Comparison of ENCODE assay signal across 8 cellular contexts in the genomic region with DNA sequence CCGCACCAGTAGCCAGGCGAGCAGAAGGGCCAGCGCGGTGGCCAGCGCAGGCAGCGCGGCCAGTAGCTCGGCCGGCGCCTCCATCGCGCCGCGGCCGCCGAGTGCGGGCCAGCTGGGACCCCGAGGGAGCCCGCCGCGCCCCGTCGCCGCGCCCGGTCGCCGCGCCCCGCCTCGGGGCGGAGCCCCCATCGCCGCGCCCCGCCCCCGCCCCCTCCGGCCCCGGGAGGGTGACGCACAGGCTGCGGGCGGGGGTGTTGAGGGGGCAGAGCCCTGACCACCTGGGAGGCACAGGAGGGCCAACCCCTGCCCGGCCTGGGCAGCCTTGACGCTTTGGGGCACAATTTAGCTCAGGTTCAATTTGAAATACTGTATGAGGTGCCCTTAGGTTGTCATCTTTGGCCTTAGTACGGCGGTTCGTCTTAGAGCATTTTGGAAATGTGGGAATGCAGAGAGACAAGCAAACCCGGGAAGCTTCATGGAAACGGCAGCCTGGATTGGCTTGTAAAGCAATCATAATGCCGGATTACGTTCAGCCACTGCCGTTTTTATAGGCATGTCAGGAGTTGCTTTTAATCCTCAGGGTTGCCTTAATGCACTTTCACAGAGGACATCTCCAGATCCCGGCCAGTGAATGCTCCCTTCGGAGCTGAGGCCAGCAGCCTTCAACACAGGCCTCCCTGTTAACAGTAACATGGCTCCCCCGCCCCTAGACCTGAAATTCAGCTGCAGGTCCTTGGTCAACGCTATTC. TPM values are rescaled to one million over a fixed set of nuclear protein-coding genes. Genes with fewer than 3 reads are reported as not detected.
DNase-seq lines count a peak whose midpoint lies in the region; ATAC-seq and TF ChIP-seq lines count a peak whose summit lies in the region.

A gene with protein sequence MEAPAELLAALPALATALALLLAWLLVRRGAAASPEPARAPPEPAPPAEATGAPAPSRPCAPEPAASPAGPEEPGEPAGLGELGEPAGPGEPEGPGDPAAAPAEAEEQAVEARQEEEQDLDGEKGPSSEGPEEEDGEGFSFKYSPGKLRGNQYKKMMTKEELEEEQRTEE (minus strand): TSS at position 103 of the 749 bp plus-strand sequence. CDS start 19 bp downstream, at position 84.

- H3K27me3 Mint-ChIP-seq in activated CD4-positive, alpha-beta T cell treated with anti-CD3 and anti-CD28 coated beads, Interleukin-2, amount 10 ng/mL, durations not matched to agents 24 days and 14 days: peaks cover 4% of the 10 kb centered on the region
- H3K27me3 Mint-ChIP-seq in dendritic cell treated with granulocyte-macrophage colony-stimulating factor and Interleukin-4, amounts not matched to agents 40 ng/mL and 50 ng/mL, for 4 days: peaks cover 23% of the 10 kb centered on the region

- H3K36me3 Mint-ChIP-seq in activated CD4-positive, alpha-beta T cell treated with anti-CD3 and anti-CD28 coated beads, Interleukin-2, amount 10 ng/mL, durations not matched to agents 24 days and 14 days (ENCODE audit: low read depth): peaks cover 29% of the 10 kb centered on the region
- H3K36me3 Mint-ChIP-seq in dendritic cell treated with granulocyte-macrophage colony-stimulating factor and Interleukin-4, amounts not matched to agents 40 ng/mL and 50 ng/mL, for 4 days (ENCODE audit: low read depth): peaks cover 37% of the 10 kb centered on the region

- ATAC-seq in left colon (peak; percentile 78), HG02571 (IDR thresholded peaks at IDR 0.05; ENCODE audit: unreplicated experiment) (no peak)

- H3K4me3 ChIP-seq in GM12864 (ENCODE audit: low read depth, low read length) (peak within 1 kb of the TSS; percentile 21), NB4 (ENCODE audit: low read depth, low read length) (peak within 1 kb of the TSS; percentile 40)

- DNase-seq in GM12864 (ENCODE audit: low read depth) (no peak), NB4 (ENCODE audit: low read depth) (peak; percentile 65), left colon (peak; percentile 65 to 72), DMS153 (lab: John Stamatoyannopoulos, UW) (no peak)
- DNase-seq in activated CD4-positive, alpha-beta T cell treated with anti-CD3 and anti-CD28 coated beads, Interleukin-2, amount 10 ng/mL, durations not matched to agents 24 days and 14 days: peak; percentile 88
- DNase-seq in stimulated activated CD4-positive, alpha-beta T cell treated with anti-CD3 and anti-CD28 coated beads, Interleukin-1b, Interleukin-23, amount 100 ng/mL, for 1 hour (ENCODE audit: low read depth in 2 of 2): peak; percentile 6 to 32

- no peaks in the 10 kb centered on the region for H3K9me3 Mint-ChIP-seq in activated CD4-positive, alpha-beta T cell treated with anti-CD3 and anti-CD28 coated beads, Interleukin-2, amount 10 ng/mL, durations not matched to agents 24 days and 14 days
- H3K9me3 Mint-ChIP-seq in dendritic cell treated with granulocyte-macrophage colony-stimulating factor and Interleukin-4, amounts not matched to agents 40 ng/mL and 50 ng/mL, for 4 days: no peaks in the 10 kb centered on the region

- peaks cover 30% of the 10 kb centered on the region for H3K4me1 Mint-ChIP-seq in activated CD4-positive, alpha-beta T cell treated with anti-CD3 and anti-CD28 coated beads, Interleukin-2, amount 10 ng/mL, durations not matched to agents 24 days and 14 days
- H3K4me1 Mint-ChIP-seq in dendritic cell treated with granulocyte-macrophage colony-stimulating factor and Interleukin-4, amounts not matched to agents 40 ng/mL and 50 ng/mL, for 4 days (ENCODE audit: low read depth): peaks cover 48% of the 10 kb centered on the region

- TF ChIP-seq CTCF in GM12864 (IDR thresholded peaks at IDR 0.05; ENCODE audit: low read depth, low read length, missing control alignments): no peak
- no peak for TF ChIP-seq CTCF in NB4 (IDR thresholded peaks at IDR 0.05; ENCODE audit: low read depth, low read length)

- intact Hi-C loops in activated CD4-positive, alpha-beta T cell treated with anti-CD3 and anti-CD28 coated beads, Interleukin-2, amount 10 ng/mL, durations not matched to agents 24 days and 14 days (cut with micrococcal nuclease): no loop called here
- intact Hi-C loops in dendritic cell treated with granulocyte-macrophage colony-stimulating factor and Interleukin-4, amounts not matched to agents 40 ng/mL and 50 ng/mL, for 4 days (cut with micrococcal nuclease): loop anchor here (10.0 kb wide), 1 partner anchor 186 kb away; no protein-coding TSS in a partner anchor
- intact Hi-C loops in left colon (cut with DNase I, micrococcal nuclease): no loop called here

- no peak within 1 kb of the TSS for H3K27ac Mint-ChIP-seq in activated CD4-positive, alpha-beta T cell treated with anti-CD3 and anti-CD28 coated beads, Interleukin-2, amount 10 ng/mL, durations not matched to agents 24 days and 14 days
- no peak within 1 kb of the TSS for H3K27ac Mint-ChIP-seq in dendritic cell treated with granulocyte-macrophage colony-stimulating factor and Interleukin-4, amounts not matched to agents 40 ng/mL and 50 ng/mL, for 4 days

- TF ChIP-seq POLR2A in NB4 (IDR thresholded peaks at IDR 0.05; ENCODE audit: extremely low read depth, insufficient read length): no peak

- H3K4me3 Mint-ChIP-seq in activated CD4-positive, alpha-beta T cell treated with anti-CD3 and anti-CD28 coated beads, Interleukin-2, amount 10 ng/mL, durations not matched to agents 24 days and 14 days: peak within 1 kb of the TSS; percentile 67
- peak within 1 kb of the TSS; percentile 61 for H3K4me3 Mint-ChIP-seq in dendritic cell treated with granulocyte-macrophage colony-stimulating factor and Interleukin-4, amounts not matched to agents 40 ng/mL and 50 ng/mL, for 4 days

RNA-seq across cellular contexts. Expression of the gene that starts here (rescaled TPM):
- total RNA-seq in activated CD4-positive, alpha-beta T cell treated with anti-CD3 and anti-CD28 coated beads, Interleukin-2, amount 10 ng/mL, durations not matched to agents 24 days and 14 days: 3.4 and 3.7 TPM in 2 replicates
- total RNA-seq in left colon: 10 to 100 TPM; 12.0 to 37.2 TPM

Comparison
In these comparisons a context has a peak if more than half of its experiments do, and no peak if none do; other contexts are left out.
1. DNase-seq: peak in NB4 (single experiment), activated CD4-positive, alpha-beta T cell treated with anti-CD3 and anti-CD28 coated beads, Interleukin-2, amount 10 ng/mL, durations not matched to agents 24 days and 14 days (single experiment), left colon (2 of 2) and stimulated activated CD4-positive, alpha-beta T cell treated with anti-CD3 and anti-CD28 coated beads, Interleukin-1b, Interleukin-23, amount 100 ng/mL, for 1 hour (2 of 2); none in GM12864 (single experiment) and DMS153 (single experiment).